16 cellular contexts compared by ENCODE assay signal in the genomic region with DNA sequence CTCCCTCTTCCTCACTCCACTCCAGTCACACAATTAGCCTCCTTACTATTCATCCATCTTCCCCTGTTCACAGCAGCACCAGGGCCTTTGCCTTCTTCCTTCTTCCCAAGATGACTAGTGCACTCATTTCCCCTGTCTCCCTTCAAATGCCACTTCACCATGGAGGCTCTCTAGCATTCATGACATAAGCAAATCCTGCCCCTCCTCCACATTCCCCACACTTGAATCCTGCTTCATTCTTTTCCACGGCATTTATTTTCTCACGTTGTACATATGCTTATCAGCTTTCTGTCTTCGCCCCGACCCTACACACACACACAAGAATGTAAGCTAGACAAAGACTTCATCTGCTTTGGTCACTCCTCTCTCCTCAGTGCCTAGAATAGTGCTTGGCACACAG.
DNase-seq lines count a peak whose midpoint lies in the region; ATAC-seq and TF ChIP-seq lines count a peak whose summit lies in the region.
"Had no signal": no experiment of that assay in that cellular context is flagged by ENCODE, and none has a peak within 500 bp of the region (broad histone marks: within the 10 kb centered on the region; RNA-seq: fewer than 3 reads in every experiment).

No MANE protein-coding gene starts in this region.

- no peak overlapping the region for H3K56ac ChIP-seq in IMR-90 (ENCODE audit: extremely low read depth, insufficient read depth, low read length)

- no peak overlapping the region for H2BK5ac ChIP-seq in IMR-90 (ENCODE audit: low read depth, low read length, poor library complexity, severe bottlenecking)

- WGBS in IMR-90 (ENCODE audit: extremely low coverage in 2 of 2, insufficient read length in 1 of 2), 2 experiments, result no CpG with 5 or more reads among the region's 4 CpGs
- 9 to 16% methylated on average over 4 of the region's 4 CpGs for WGBS in aorta, 2 donors
- 94% methylated on average over 4 of the region's 4 CpGs for WGBS in suprapubic skin

- no peak overlapping the region; the same call in 1 of the 2 replicates for H2BK20ac ChIP-seq in IMR-90 (ENCODE audit: low read depth, low read length)

- H4K5ac ChIP-seq in IMR-90 (ENCODE audit: low read depth, low read length), result no peak overlapping the region

- no peaks in the 10 kb centered on the region for H3K9me3 Mint-ChIP-seq in central memory CD8-positive, alpha-beta T cell

- peak overlapping the region; percentile 26; the same call in 1 of the 2 replicates for H2AK5ac ChIP-seq in IMR-90 (ENCODE audit: low read depth, low read length)

- H3K9me3 ChIP-seq in cardiac muscle cell (ENCODE audit: low read depth), result no peaks in the 10 kb centered on the region
- no peaks in the 10 kb centered on the region for H3K9me3 ChIP-seq in IMR-90 (ENCODE audit: control insufficient read depth, insufficient read depth, low read length)
- no peaks in the 10 kb centered on the region for H3K9me3 ChIP-seq in aorta (ENCODE audit: control insufficient read depth, low read length)
- H3K9me3 ChIP-seq in suprapubic skin, result no peaks in the 10 kb centered on the region
- H3K9me3 ChIP-seq: prostate gland, SJCRH30 had no signal

- H3K9me1 ChIP-seq in IMR-90 (ENCODE audit: insufficient read depth, low read length), result peaks cover 11% of the 10 kb centered on the region

- H3K9ac ChIP-seq in IMR-90 (ENCODE audit: low read depth, low read length), result no peak overlapping the region
- H3K9ac ChIP-seq: KMS-11 had no signal

- H3K27me3 Mint-ChIP-seq in central memory CD8-positive, alpha-beta T cell, result no peaks in the 10 kb centered on the region

- no peak overlapping the region; the same call in 1 of the 2 replicates for H3K4ac ChIP-seq in IMR-90 (ENCODE audit: low read depth, low read length)

- CTCF ChIA-PET in IMR-90 (lab: Yijun Ruan, JAX), result no interaction called here

- in situ Hi-C loops in IMR-90 (cut with MboI; ENCODE audit: low sequenced_read_pairs), result no loop called here

- no peak overlapping the region for H3K23ac ChIP-seq in IMR-90 (ENCODE audit: low read depth, low read length)

- H4K20me1 ChIP-seq in IMR-90 (ENCODE audit: insufficient read depth, low read length), result no peaks in the 10 kb centered on the region

- H3K14ac ChIP-seq in IMR-90 (replicated peaks; ENCODE audit: low read depth, low read length), result no peak overlapping the region

- intact Hi-C loops in Right ventricle myocardium inferior (cut with DNase I), result no loop called here
- intact Hi-C loops in IMR-90 (cut with micrococcal nuclease), result no loop called here
- intact Hi-C loops in aorta (cut with DNase I), result no loop called here

- H2BK15ac ChIP-seq in IMR-90 (ENCODE audit: low read depth, low read length), result 0 out of 3 replicates have a peak overlapping the region, but pooled peaks have one; percentile 10

- TF ChIP-seq EP300 in suprapubic skin (IDR thresholded peaks at IDR 0.05), result no peak

- ATAC-seq in Right ventricle myocardium inferior (no peak), IMR-90 (ENCODE audit: low read depth) (0 out of 2 replicates have a peak, but pooled peaks have one; percentile 6), aorta (ENCODE audit: low FRiP score) (no peak), GM19397 (IDR thresholded peaks at IDR 0.05; ENCODE audit: unreplicated experiment) (no peak)
- ATAC-seq in central memory CD8-positive, alpha-beta T cell (replicated peaks; ENCODE audit: extremely low read depth, poor library complexity, severe bottlenecking), result no peak

- POLR2A ChIA-PET in IMR-90 (lab: Charles Lee; ENCODE audit: unreplicated experiment), result no interaction called here

- H3K4me1 Mint-ChIP-seq in central memory CD8-positive, alpha-beta T cell, result peaks cover 19% of the 10 kb centered on the region

- H3K27ac ChIP-seq in cardiac muscle cell (no peak overlapping the region), IMR-90 (ENCODE audit: insufficient read depth, low read length) (no peak overlapping the region), aorta (ENCODE audit: low read depth in 1 of 2, low read length in 2 of 2) (peak overlapping the region; percentile 49 to 73), suprapubic skin (no peak overlapping the region)
- H3K27ac ChIP-seq: hepatocyte, KMS-11, prostate gland, SJCRH30 had no signal

- H3K36me3 Mint-ChIP-seq in central memory CD8-positive, alpha-beta T cell (ENCODE audit: insufficient read depth), result peaks cover 27% of the 10 kb centered on the region

- TF ChIP-seq CTCF in cardiac muscle cell (IDR thresholded peaks at IDR 0.05; ENCODE audit: low read depth, low read length) (no peak), IMR-90 (conservative IDR thresholded peaks at IDR 0.05; ENCODE audit: low read depth, low read length) (no peak), suprapubic skin (IDR thresholded peaks at IDR 0.05) (no peak)

- H2BK120ac ChIP-seq in IMR-90 (ENCODE audit: low read depth, low read length), result no peak overlapping the region

- peak; percentile 22 to 78 for DNase-seq in cardiac muscle cell (ENCODE audit: low read depth in 1 of 2, low spot score in 1 of 2)
- DNase-seq in Right ventricle myocardium inferior (ENCODE audit: missing footprints), result no peak
- peak; percentile 52 for DNase-seq in IMR-90
- no peak for DNase-seq in central memory CD8-positive, alpha-beta T cell (ENCODE audit: low spot score in 2 of 2)
- no peak for DNase-seq in aorta
- DNase-seq in suprapubic skin (ENCODE audit: low spot score in 2 of 2), result no peak
- DNase-seq: activated T-cell treated with anti-CD3 and anti-CD28 coated beads, Interleukin-2, amount 50 U/mL, for 1 hour; amniotic stem cell; kidney; mesenchymal stem cell; NCI-H1048; SJCRH30 had no signal

- no peak overlapping the region for H2AFZ ChIP-seq in IMR-90 (replicated peaks; ENCODE audit: low read length, poor library complexity)
- H2AFZ ChIP-seq: hepatocyte had no signal

- H4K8ac ChIP-seq in IMR-90 (ENCODE audit: low read depth in 2 of 2, low read length in 2 of 2), result no peak overlapping the region

- peak overlapping the region; percentile 28; the same call in 1 of the 2 replicates for H4K91ac ChIP-seq in IMR-90 (ENCODE audit: insufficient read depth, low read depth, low read length)

- H3K18ac ChIP-seq in IMR-90 (ENCODE audit: low read depth, low read length), result no peak overlapping the region

- TF ChIP-seq POLR2A in IMR-90 (IDR thresholded peaks at IDR 0.05; ENCODE audit: low read depth, low read length) (no peak), suprapubic skin (IDR thresholded peaks at IDR 0.05) (no peak)

- H3K4me2 ChIP-seq in IMR-90 (ENCODE audit: low read depth, low read length), result no peak overlapping the region
- H3K4me2 ChIP-seq: hepatocyte, KMS-11 had no signal

- no TSS peak for BruUV-seq in IMR-90 (replicated peaks; lab: Mats Ljungman, UMichigan)

- no peaks in the 10 kb centered on the region for H3K4me1 ChIP-seq in cardiac muscle cell (ENCODE audit: low read depth)
- peaks cover 13% of the 10 kb centered on the region for H3K4me1 ChIP-seq in IMR-90 (ENCODE audit: control insufficient read depth, insufficient read depth, low read length)
- H3K4me1 ChIP-seq in aorta (ENCODE audit: control insufficient read depth in 1 of 2, insufficient read depth in 2 of 2, low read length in 2 of 2), result peaks cover 0 to 4% of the 10 kb centered on the region in 2 donors
- H3K4me1 ChIP-seq in suprapubic skin, result peaks cover under 1% of the 10 kb centered on the region
- H3K4me1 ChIP-seq: prostate gland, SJCRH30 had no signal

- H3K27ac Mint-ChIP-seq in central memory CD8-positive, alpha-beta T cell (ENCODE audit: low read depth), result peak overlapping the region; percentile 12

- H3K36me3 ChIP-seq in cardiac muscle cell, result peaks cover 5% of the 10 kb centered on the region
- peaks cover 3% of the 10 kb centered on the region; the same call in 1 of the 2 replicates for H3K36me3 ChIP-seq in IMR-90 (ENCODE audit: control insufficient read depth, insufficient read depth, low read length)
- H3K36me3 ChIP-seq in aorta (ENCODE audit: control insufficient read depth in 1 of 2, insufficient read depth in 2 of 2, low read length in 1 of 2), result peaks cover 0 to 3% of the 10 kb centered on the region in 2 donors
- peaks cover 40% of the 10 kb centered on the region for H3K36me3 ChIP-seq in suprapubic skin
- H3K36me3 ChIP-seq: prostate gland had no signal

- no peak for TF ChIP-seq RAD21 in IMR-90 (IDR thresholded peaks at IDR 0.05; ENCODE audit: low read length)

- H3K27me3 ChIP-seq in cardiac muscle cell, result no peaks in the 10 kb centered on the region
- no peaks in the 10 kb centered on the region for H3K27me3 ChIP-seq in IMR-90 (ENCODE audit: control insufficient read depth, insufficient read depth, low read length)
- no peaks in the 10 kb centered on the region for H3K27me3 ChIP-seq in aorta (ENCODE audit: control insufficient read depth in 1 of 2, insufficient read depth in 2 of 2, low read length in 1 of 2)
- H3K27me3 ChIP-seq in suprapubic skin, result no peaks in the 10 kb centered on the region
- H3K27me3 ChIP-seq: hepatocyte, SJCRH30 had no signal

- no peak overlapping the region for H2AK9ac ChIP-seq in IMR-90 (replicated peaks; ENCODE audit: low read depth, low read length, poor library complexity)

- no peak overlapping the region for H3K4me3 Mint-ChIP-seq in central memory CD8-positive, alpha-beta T cell

- H3K4me3 ChIP-seq in cardiac muscle cell, result no peak overlapping the region
- no peak overlapping the region for H3K4me3 ChIP-seq in IMR-90 (ENCODE audit: insufficient read depth, low read depth, low read length)
- no peak overlapping the region for H3K4me3 ChIP-seq in aorta (ENCODE audit: low read length in 2 of 2)
- H3K4me3 ChIP-seq in suprapubic skin, result no peak overlapping the region
- H3K4me3 ChIP-seq: hepatocyte, prostate gland, SJCRH30 had no signal

- H3K79me1 ChIP-seq in IMR-90 (ENCODE audit: low read depth in 1 of 2, low read length in 2 of 2), result peaks cover 11 to 18% of the 10 kb centered on the region in 2 experiments

- dilution Hi-C loops in IMR-90 (cut with HindIII; ENCODE audit: low sequenced_read_pairs, unreplicated experiment), result no loop called here

TF ChIP-seq in IMR-90, 13 proteins besides CTCF, POLR2A, EP300 and RAD21:
- TF ChIP-seq FOS (IDR thresholded peaks at IDR 0.05; ENCODE audit: low read depth, low read length) (no peak), SMC3 (IDR thresholded peaks at IDR 0.05; ENCODE audit: low read depth, low read length) (no peak), RFX5 (IDR thresholded peaks at IDR 0.05; ENCODE audit: low read depth, low read length) (no peak), MAFK (IDR thresholded peaks at IDR 0.05; ENCODE audit: low read depth, low read length) (no peak)
- TF ChIP-seq, protein P1, sequence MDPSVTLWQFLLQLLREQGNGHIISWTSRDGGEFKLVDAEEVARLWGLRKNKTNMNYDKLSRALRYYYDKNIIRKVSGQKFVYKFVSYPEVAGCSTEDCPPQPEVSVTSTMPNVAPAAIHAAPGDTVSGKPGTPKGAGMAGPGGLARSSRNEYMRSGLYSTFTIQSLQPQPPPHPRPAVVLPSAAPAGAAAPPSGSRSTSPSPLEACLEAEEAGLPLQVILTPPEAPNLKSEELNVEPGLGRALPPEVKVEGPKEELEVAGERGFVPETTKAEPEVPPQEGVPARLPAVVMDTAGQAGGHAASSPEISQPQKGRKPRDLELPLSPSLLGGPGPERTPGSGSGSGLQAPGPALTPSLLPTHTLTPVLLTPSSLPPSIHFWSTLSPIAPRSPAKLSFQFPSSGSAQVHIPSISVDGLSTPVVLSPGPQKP (IDR thresholded peaks at IDR 0.05; ENCODE audit: borderline replicate concordance, low read depth, low read length), result no peak
TF ChIP-seq in IMR-90: peak in this region for 0.

Comparison
In these comparisons a context has a peak if more than half of its experiments do, and no peak if none do; other contexts are left out.
1. DNase-seq: peak in cardiac muscle cell (2 of 2) and IMR-90 (single experiment); none in Right ventricle myocardium inferior (single experiment), central memory CD8-positive, alpha-beta T cell (0 of 2), aorta (0 of 2) and suprapubic skin (0 of 2).
2. H3K27ac ChIP-seq: peak in aorta (2 of 2); none in cardiac muscle cell (single experiment), IMR-90 (single experiment) and suprapubic skin (single experiment).